Comparison of ENCODE assay signal across 15 cellular contexts in the genomic region with DNA sequence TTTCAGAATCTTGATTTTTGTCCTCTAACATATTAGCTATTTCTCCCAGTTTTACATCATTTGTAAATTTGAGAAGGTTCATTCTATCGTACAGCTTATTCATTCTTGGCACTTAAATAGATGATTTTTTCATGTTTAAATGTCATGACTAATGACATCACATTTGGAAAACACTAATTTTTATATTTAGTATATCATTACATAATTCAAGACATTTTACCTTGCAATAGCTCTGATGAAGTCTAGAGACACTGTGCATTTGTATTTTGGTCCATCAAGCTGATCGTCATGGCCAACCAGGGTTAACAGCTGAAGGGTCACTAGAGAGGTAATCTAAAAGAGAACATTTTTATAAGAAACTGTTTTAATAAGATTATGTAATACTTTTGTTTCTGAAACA.
DNase-seq lines count a peak whose midpoint lies in the region; ATAC-seq and TF ChIP-seq lines count a peak whose summit lies in the region.
"Had no signal": no experiment of that assay in that cellular context is flagged by ENCODE, and none has a peak within 500 bp of the region (broad histone marks: within the 10 kb centered on the region; RNA-seq: fewer than 3 reads in every experiment).

No MANE protein-coding gene starts in this region.

- POLR2A ChIA-PET in HEK293 (lab: Yijun Ruan, JAX): no interaction called here

- TF ChIP-seq CTCF in HEK293 (tag by site-specific recombination; IDR thresholded peaks at IDR 0.05): no peak

- H3K4me3 Mint-ChIP-seq in activated T-cell treated with anti-CD3 and anti-CD28 coated beads, Interleukin-2, amount 50 U/mL, for 24 hours: no peak overlapping the region
- no peak overlapping the region for H3K4me3 Mint-ChIP-seq in activated T-helper 17 cell treated with anti-CD3 and anti-CD28 coated beads, Interleukin-2, amount 50 U/mL, for 72 hours
- H3K4me3 Mint-ChIP-seq: CD14-positive monocyte, IgD-negative memory B cell had no signal

- H3K9me3 ChIP-seq in HEK293 (ENCODE audit: control insufficient read depth, insufficient read depth, low read depth, low read length): no peaks in the 10 kb centered on the region
- H3K9me3 ChIP-seq: Caco-2 had no signal

- CTCF ChIA-PET in HEK293 (lab: Yijun Ruan, JAX): no interaction called here

- no peak for ATAC-seq in activated T-helper 17 cell treated with anti-CD3 and anti-CD28 coated beads, Interleukin-2, amount 50 U/mL, for 72 hours (replicated peaks)
- ATAC-seq: HCT116 had no signal

- H3K36me3 ChIP-seq in HEK293 (ENCODE audit: control insufficient read depth in 2 of 2, insufficient read depth in 1 of 2, low read length in 2 of 2): peaks cover 0 to 22% of the 10 kb centered on the region in 2 experiments; a peak in 1 of 3 replicates

- DNase-seq in activated T-cell treated with anti-CD3 and anti-CD28 coated beads, Interleukin-2, amount 50 U/mL, for 24 hours: no peak
- DNase-seq in activated T-cell treated with anti-CD3 and anti-CD28 coated beads, Interleukin-2, amount 50 U/mL, for 48 hours: no peak
- DNase-seq in cerebellum (ENCODE audit: low spot score): peak; percentile 71
- no peak for DNase-seq in HT-29 (ENCODE audit: low spot score)
- no peak for DNase-seq in HUDEP-2 (lab: John Stamatoyannopoulos, UW; ENCODE audit: unreplicated experiment in 76 of 76)
- DNase-seq: Caco-2; CD8-positive, alpha-beta memory T cell; DND-41; GF-D8; GM23248 had no signal

- H3K27me3 Mint-ChIP-seq in activated T-cell treated with anti-CD3 and anti-CD28 coated beads, Interleukin-2, amount 50 U/mL, for 24 hours: no peaks in the 10 kb centered on the region
- no peaks in the 10 kb centered on the region for H3K27me3 Mint-ChIP-seq in activated T-helper 17 cell treated with anti-CD3 and anti-CD28 coated beads, Interleukin-2, amount 50 U/mL, for 72 hours
- H3K27me3 Mint-ChIP-seq: CD8-positive, alpha-beta memory T cell; IgD-negative memory B cell had no signal

- H3K27ac Mint-ChIP-seq in activated T-cell treated with anti-CD3 and anti-CD28 coated beads, Interleukin-2, amount 50 U/mL, for 24 hours: peak overlapping the region; percentile 90
- H3K27ac Mint-ChIP-seq in activated T-helper 17 cell treated with anti-CD3 and anti-CD28 coated beads, Interleukin-2, amount 50 U/mL, for 72 hours: peak overlapping the region; percentile 3
- H3K27ac Mint-ChIP-seq: IgD-negative memory B cell had no signal

- peaks cover 9% of the 10 kb centered on the region for H3K4me1 Mint-ChIP-seq in activated T-cell treated with anti-CD3 and anti-CD28 coated beads, Interleukin-2, amount 50 U/mL, for 24 hours (ENCODE audit: low read depth)
- peaks cover 5% of the 10 kb centered on the region for H3K4me1 Mint-ChIP-seq in activated T-helper 17 cell treated with anti-CD3 and anti-CD28 coated beads, Interleukin-2, amount 50 U/mL, for 72 hours
- H3K4me1 Mint-ChIP-seq: CD14-positive monocyte; CD8-positive, alpha-beta memory T cell; IgD-negative memory B cell had no signal

- no peaks in the 10 kb centered on the region for H3K9me3 Mint-ChIP-seq in activated T-cell treated with anti-CD3 and anti-CD28 coated beads, Interleukin-2, amount 50 U/mL, for 24 hours
- no peaks in the 10 kb centered on the region for H3K9me3 Mint-ChIP-seq in activated T-helper 17 cell treated with anti-CD3 and anti-CD28 coated beads, Interleukin-2, amount 50 U/mL, for 72 hours
- H3K9me3 Mint-ChIP-seq: CD14-positive monocyte; CD8-positive, alpha-beta memory T cell; IgD-negative memory B cell had no signal

- peaks cover 47% of the 10 kb centered on the region for H3K36me3 Mint-ChIP-seq in activated T-cell treated with anti-CD3 and anti-CD28 coated beads, Interleukin-2, amount 50 U/mL, for 24 hours (ENCODE audit: low read depth)
- peaks cover 35% of the 10 kb centered on the region for H3K36me3 Mint-ChIP-seq in activated T-helper 17 cell treated with anti-CD3 and anti-CD28 coated beads, Interleukin-2, amount 50 U/mL, for 72 hours (ENCODE audit: low read depth)

- H3K4me1 ChIP-seq in HEK293 (ENCODE audit: control insufficient read depth, insufficient read depth, low read length): no peaks in the 10 kb centered on the region
- H3K4me1 ChIP-seq: Caco-2 had no signal

- H3K27ac ChIP-seq in HEK293 (ENCODE audit: extremely low read depth, low read depth, low read length): no peak overlapping the region
- H3K27ac ChIP-seq: GM23248 had no signal

- no peak overlapping the region for H3K4me3 ChIP-seq in HEK293 (ENCODE audit: low read depth, low read length)
- H3K4me3 ChIP-seq: GM23248 had no signal

TF ChIP-seq in HEK293, 187 proteins besides CTCF, POLR2A, EP300 and RAD21:
- TF ChIP-seq HOXC10 (CRISPR knock-in tag; IDR thresholded peaks at IDR 0.05): no peak
- TF ChIP-seq, protein P1, sequence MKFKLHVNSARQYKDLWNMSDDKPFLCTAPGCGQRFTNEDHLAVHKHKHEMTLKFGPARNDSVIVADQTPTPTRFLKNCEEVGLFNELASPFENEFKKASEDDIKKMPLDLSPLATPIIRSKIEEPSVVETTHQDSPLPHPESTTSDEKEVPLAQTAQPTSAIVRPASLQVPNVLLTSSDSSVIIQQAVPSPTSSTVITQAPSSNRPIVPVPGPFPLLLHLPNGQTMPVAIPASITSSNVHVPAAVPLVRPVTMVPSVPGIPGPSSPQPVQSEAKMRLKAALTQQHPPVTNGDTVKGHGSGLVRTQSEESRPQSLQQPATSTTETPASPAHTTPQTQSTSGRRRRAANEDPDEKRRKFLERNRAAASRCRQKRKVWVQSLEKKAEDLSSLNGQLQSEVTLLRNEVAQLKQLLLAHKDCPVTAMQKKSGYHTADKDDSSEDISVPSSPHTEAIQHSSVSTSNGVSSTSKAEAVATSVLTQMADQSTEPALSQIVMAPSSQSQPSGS (tag by site-specific recombination; IDR thresholded peaks at IDR 0.05; ENCODE audit: low read depth): 0 out of 2 replicates have a peak, but pooled peaks have one; percentile 18
